In the genomic region with DNA sequence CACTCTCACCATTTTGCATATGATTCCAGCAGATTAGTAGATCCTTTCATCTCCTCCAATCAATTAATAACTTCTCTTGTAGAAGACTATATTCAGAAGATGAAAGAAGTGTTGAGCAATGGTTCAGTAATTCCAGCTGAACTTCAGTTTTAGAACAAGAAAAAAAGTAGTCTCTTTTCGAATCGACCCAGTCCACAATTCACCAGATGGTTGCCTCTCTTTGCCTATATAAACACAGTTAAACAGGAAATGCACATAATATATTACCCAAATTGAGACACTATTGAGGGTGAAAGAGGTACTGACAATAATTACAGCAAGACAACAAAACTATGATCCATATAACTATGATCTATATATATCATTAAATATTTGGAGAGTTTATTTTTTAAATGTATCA, we compare ENCODE assay signal across 1 cellular context.
TF ChIP-seq lines count a peak whose summit lies in the region.

No MANE protein-coding gene starts in this region.

TF ChIP-seq in HCT116, 20 proteins besides CTCF, POLR2A, EP300 and RAD21:
- no peak for TF ChIP-seq SP1 (IDR thresholded peaks at IDR 0.05; ENCODE audit: low read depth)
- TF ChIP-seq TCF7L2 (IDR thresholded peaks at IDR 0.05; ENCODE audit: borderline replicate concordance, extremely low read depth, insufficient read depth, insufficient read length) = no peak
- TF ChIP-seq SIN3A (IDR thresholded peaks at IDR 0.05; ENCODE audit: low read depth) = no peak
- TF ChIP-seq ATF3 (IDR thresholded peaks at IDR 0.05) = no peak
- TF ChIP-seq CBX3 (IDR thresholded peaks at IDR 0.05; ENCODE audit: low read depth) = no peak
- TF ChIP-seq ZFX (IDR thresholded peaks at IDR 0.05) = no peak
- no peak for TF ChIP-seq FOSL1 (IDR thresholded peaks at IDR 0.05; ENCODE audit: low read depth)
- TF ChIP-seq EZH2 (IDR thresholded peaks at IDR 0.05) = no peak
- no peak for TF ChIP-seq CEBPB (IDR thresholded peaks at IDR 0.05; ENCODE audit: low read depth)
